In the genomic region with DNA sequence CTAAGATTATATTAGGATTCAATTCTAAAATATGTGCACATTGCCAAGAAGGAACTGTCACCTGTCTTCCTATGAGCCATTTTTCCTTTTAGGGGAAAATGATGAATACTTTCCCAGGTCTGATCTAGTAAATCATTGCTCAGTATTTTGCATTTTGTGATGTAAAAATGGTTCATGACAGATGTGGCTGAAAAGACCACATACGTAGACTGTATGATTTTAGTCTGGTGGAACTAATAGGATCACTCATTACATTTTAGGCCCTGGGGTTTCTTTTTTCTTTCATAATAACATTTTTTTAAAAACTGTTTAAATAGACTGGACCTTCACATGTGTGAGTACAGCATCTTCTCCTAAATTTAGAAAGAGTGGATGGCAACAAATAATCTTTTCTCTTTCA, we compare ENCODE assay signal across 17 cellular contexts.
"Had no signal": no experiment of that assay in that cellular context is flagged by ENCODE, and none has a peak within 500 bp of the region (broad histone marks: within the 10 kb centered on the region; RNA-seq: fewer than 3 reads in every experiment).

No MANE protein-coding gene starts in this region.

- DNase-seq: activated CD4-positive, alpha-beta T cell treated with anti-CD3 and anti-CD28 coated beads, Interleukin-2, amount 50 U/mL, for 1 hour; activated CD8-positive, alpha-beta memory T cell treated with anti-CD3 and anti-CD28 coated beads for 24 hours; activated naive CD8-positive, alpha-beta T cell treated with anti-CD3 and anti-CD28 coated beads, Interleukin-2, amount 10 ng/mL, durations not matched to agents 7 days and 5 days; foreskin melanocyte; heart right ventricle; left colon; lower lobe of right lung; psoas muscle; right lobe of liver; stimulated activated naive CD8-positive, alpha-beta T cell treated with anti-CD3 and anti-CD28 coated beads, Interleukin-15, Interleukin-2, amounts not matched to agents 100 U/mL and 50 U/mL, for 24 hours; transverse colon had no signal

- H3K9me3 ChIP-seq: lower lobe of right lung, right lobe of liver, vagina had no signal

- H3K4me1 Mint-ChIP-seq: activated naive CD8-positive, alpha-beta T cell treated with anti-CD3 and anti-CD28 coated beads, Interleukin-2, amount 10 ng/mL, durations not matched to agents 7 days and 5 days had no signal

- H3K4me2 ChIP-seq: smooth muscle cell had no signal

- H3K4me3 Mint-ChIP-seq: activated naive CD8-positive, alpha-beta T cell treated with anti-CD3 and anti-CD28 coated beads, Interleukin-2, amount 10 ng/mL, durations not matched to agents 7 days and 5 days; activated T-helper 1 cell treated with anti-CD3 and anti-CD28 coated beads, Interleukin-12 subunit alpha, Interleukin-12 subunit beta, Interleukin-2, Interleukin-4 antibody, amounts not matched to agents 30 ng/mL and 10 ng/mL and 1 ng/mL, durations not matched to agents 14 hours and 24 hours and 36 hours; brain; dendritic cell treated with granulocyte-macrophage colony-stimulating factor and Interleukin-4, amounts not matched to agents 40 ng/mL and 50 ng/mL, for 4 days had no signal

- H3K4me1 ChIP-seq: heart right ventricle, lower lobe of right lung, psoas muscle, right lobe of liver, transverse colon, vagina had no signal

- H3K27me3 Mint-ChIP-seq: activated naive CD8-positive, alpha-beta T cell treated with anti-CD3 and anti-CD28 coated beads, Interleukin-2, amount 10 ng/mL, durations not matched to agents 7 days and 5 days; brain; dendritic cell treated with granulocyte-macrophage colony-stimulating factor and Interleukin-4, amounts not matched to agents 40 ng/mL and 50 ng/mL, for 4 days had no signal

- H3K4me3 ChIP-seq: heart right ventricle, lower lobe of right lung, psoas muscle, right lobe of liver, smooth muscle cell, transverse colon, vagina had no signal

- H3K27me3 ChIP-seq: heart right ventricle, right lobe of liver, transverse colon, vagina had no signal

- H3K27ac Mint-ChIP-seq: activated naive CD8-positive, alpha-beta T cell treated with anti-CD3 and anti-CD28 coated beads, Interleukin-2, amount 10 ng/mL, durations not matched to agents 7 days and 5 days; activated T-helper 1 cell treated with anti-CD3 and anti-CD28 coated beads, Interleukin-12 subunit alpha, Interleukin-12 subunit beta, Interleukin-2, Interleukin-4 antibody, amounts not matched to agents 30 ng/mL and 10 ng/mL and 1 ng/mL, durations not matched to agents 14 hours and 24 hours and 36 hours; brain; dendritic cell treated with granulocyte-macrophage colony-stimulating factor and Interleukin-4, amounts not matched to agents 40 ng/mL and 50 ng/mL, for 4 days had no signal

- ATAC-seq: heart right ventricle; left colon; lower lobe of right lung; psoas muscle; right lobe of liver; stimulated activated naive CD8-positive, alpha-beta T cell treated with anti-CD3 and anti-CD28 coated beads, Interleukin-15, Interleukin-2, amounts not matched to agents 100 U/mL and 50 U/mL, for 24 hours had no signal

- H3K27ac ChIP-seq: epithelial cell of prostate, heart right ventricle, lower lobe of right lung, psoas muscle, right lobe of liver, transverse colon, vagina had no signal

- H3K36me3 ChIP-seq: heart right ventricle, lower lobe of right lung, right lobe of liver, transverse colon, vagina had no signal

- H3K9me3 Mint-ChIP-seq: activated T-helper 1 cell treated with anti-CD3 and anti-CD28 coated beads, Interleukin-12 subunit alpha, Interleukin-12 subunit beta, Interleukin-2, Interleukin-4 antibody, amounts not matched to agents 30 ng/mL and 10 ng/mL and 1 ng/mL, durations not matched to agents 14 hours and 24 hours and 36 hours had no signal
